24 cellular contexts compared by ENCODE assay signal in the genomic region with DNA sequence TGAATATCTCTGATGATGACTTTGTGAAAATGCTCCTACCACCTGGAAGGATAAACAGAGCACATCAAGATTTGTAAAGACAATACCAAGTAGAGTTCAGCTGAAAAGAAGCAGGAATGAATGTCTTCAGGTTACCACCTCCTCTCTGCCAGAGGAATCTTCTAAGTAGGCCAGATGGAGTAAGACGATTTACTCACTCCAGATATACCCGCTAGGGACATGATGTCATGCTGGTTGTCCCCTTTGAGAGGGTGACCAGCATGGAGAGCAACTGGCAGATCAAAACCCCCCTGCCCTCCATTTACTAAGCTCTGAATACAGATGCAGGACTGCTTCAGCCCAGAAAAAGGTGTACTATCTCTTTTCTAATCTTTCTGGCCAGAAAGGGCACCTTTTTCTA.
"Had no signal": no experiment of that assay in that cellular context is flagged by ENCODE, and none has a peak within 500 bp of the region (broad histone marks: within the 10 kb centered on the region; RNA-seq: fewer than 3 reads in every experiment).

No MANE protein-coding gene starts in this region.

- H3K36me3 ChIP-seq: colonic mucosa, esophagus squamous epithelium, gastroesophageal sphincter, heart right ventricle, left lung, lower lobe of right lung had no signal

- H3K9me3 ChIP-seq: colonic mucosa, esophagus squamous epithelium, gastroesophageal sphincter, lower lobe of right lung had no signal

- H3K4me3 ChIP-seq: colonic mucosa, esophagus squamous epithelium, gastroesophageal sphincter, heart right ventricle, left lung, lower lobe of right lung, mucosa of descending colon had no signal

- H3K27ac ChIP-seq: colonic mucosa, epithelial cell of prostate, esophagus squamous epithelium, gastroesophageal sphincter, heart right ventricle, left lung, lower lobe of right lung had no signal

- H3K27ac Mint-ChIP-seq: dendritic cell treated with granulocyte-macrophage colony-stimulating factor and Interleukin-4, amounts not matched to agents 40 ng/mL and 50 ng/mL, for 4 days; effector memory CD8-positive, alpha-beta T cell; endodermal cell; mesothelial cell of epicardium; naive B cell had no signal

- H3K4me1 Mint-ChIP-seq: mesothelial cell of epicardium, naive B cell had no signal

- H3K27me3 ChIP-seq: colonic mucosa, esophagus squamous epithelium, gastroesophageal sphincter, heart right ventricle had no signal

- ATAC-seq: effector memory CD8-positive, alpha-beta T cell; esophagus mucosa; gastroesophageal sphincter; heart right ventricle; left cardiac atrium; left lung; left ventricle myocardium superior; lower lobe of right lung; mucosa of descending colon had no signal

- H3K4me3 Mint-ChIP-seq: dendritic cell treated with granulocyte-macrophage colony-stimulating factor and Interleukin-4, amounts not matched to agents 40 ng/mL and 50 ng/mL, for 4 days; effector memory CD8-positive, alpha-beta T cell; endodermal cell; mesothelial cell of epicardium; naive B cell had no signal

- H3K9me3 Mint-ChIP-seq: dendritic cell treated with granulocyte-macrophage colony-stimulating factor and Interleukin-4, amounts not matched to agents 40 ng/mL and 50 ng/mL, for 4 days; endodermal cell; mesothelial cell of epicardium had no signal

- DNase-seq: colonic mucosa; cortex of kidney; effector CD8-positive, alpha-beta T cell; effector memory CD8-positive, alpha-beta T cell; endodermal cell; erythroblast; esophagus squamous epithelium; foreskin fibroblast; foreskin melanocyte; head of caudate nucleus; heart right ventricle; hippocampal formation; left cardiac atrium; left lung; left ventricle myocardium superior; lower lobe of right lung; mesenchymal stem cell; mucosa of descending colon; naive B cell had no signal

- H3K4me1 ChIP-seq: colonic mucosa, esophagus squamous epithelium, gastroesophageal sphincter, heart right ventricle, left lung, lower lobe of right lung had no signal

- H3K36me3 Mint-ChIP-seq: naive B cell had no signal

- H3K27me3 Mint-ChIP-seq: dendritic cell treated with granulocyte-macrophage colony-stimulating factor and Interleukin-4, amounts not matched to agents 40 ng/mL and 50 ng/mL, for 4 days had no signal
